ENCODE assay signal across 16 cellular contexts in genomic region chr13:22081430-22081829, GRCh38.
"Had no signal": no experiment of that assay in that cellular context is flagged by ENCODE, and none has a peak within 500 bp of the region (broad histone marks: within the 10 kb centered on the region; RNA-seq: fewer than 3 reads in every experiment).

No MANE protein-coding gene starts in this region.

- DNase-seq: activated CD4-positive, alpha-beta T cell treated with anti-CD3 and anti-CD28 coated beads for 1 hour; activated CD4-positive, alpha-beta T cell treated with anti-CD3 and anti-CD28 coated beads, Interleukin-2, amount 50 U/mL, for 4 hours; activated effector memory CD4-positive, alpha-beta T cell treated with anti-CD3 and anti-CD28 coated beads, Interleukin-2, amount 50 U/mL, for 16 hours; activated naive CD4-positive, alpha-beta T cell treated with anti-CD3 and anti-CD28 coated beads, Interleukin-2, amount 50 U/mL, for 16 hours; activated T-cell treated with anti-CD3 and anti-CD28 coated beads, Interleukin-2, amount 50 U/mL, for 72 hours; aorta; brain microvascular endothelial cell; central memory CD4-positive, alpha-beta T cell; esophagus squamous epithelium; left colon; lower lobe of right lung; naive thymus-derived CD8-positive, alpha-beta T cell; psoas muscle; right cardiac atrium; stimulated activated naive CD8-positive, alpha-beta T cell treated with anti-CD3 and anti-CD28 coated beads, Interleukin-15, Interleukin-2, amounts not matched to agents 100 U/mL and 50 U/mL, for 24 hours; WERI-Rb-1 had no signal

- ATAC-seq: activated T-cell treated with anti-CD3 and anti-CD28 coated beads, Interleukin-2, amount 50 U/mL, for 72 hours; left colon; lower lobe of right lung; naive thymus-derived CD8-positive, alpha-beta T cell; psoas muscle; right cardiac atrium; stimulated activated naive CD8-positive, alpha-beta T cell treated with anti-CD3 and anti-CD28 coated beads, Interleukin-15, Interleukin-2, amounts not matched to agents 100 U/mL and 50 U/mL, for 24 hours had no signal
